ENCODE assay signal across 8 cellular contexts in genomic region chr6:31651602-31652191, GRCh38. TPM values are rescaled to one million over a fixed set of nuclear protein-coding genes. Genes with fewer than 3 reads are reported as not detected.
DNase-seq lines count a peak whose midpoint lies in the region; ATAC-seq and TF ChIP-seq lines count a peak whose summit lies in the region.

No MANE protein-coding gene starts in this region.

- peak; percentile 26 for ATAC-seq in GM19455 (IDR thresholded peaks at IDR 0.05; ENCODE audit: unreplicated experiment)
- ATAC-seq in HG03460 (IDR thresholded peaks at IDR 0.05; ENCODE audit: unreplicated experiment): peak; percentile 29

- WGBS in smooth muscle cell (ENCODE audit: low lambda C conversion rate): 6% methylated on average over 28 of the region's 29 CpGs

- TF ChIP-seq CTCF in OCI-LY3 (IDR thresholded peaks at IDR 0.05; ENCODE audit: low read depth, low read length): no peak
- no peak for TF ChIP-seq CTCF in breast epithelium (IDR thresholded peaks at IDR 0.05)
- TF ChIP-seq CTCF in smooth muscle cell (IDR thresholded peaks at IDR 0.05; ENCODE audit: borderline replicate concordance, insufficient read depth, poor library complexity, severe bottlenecking): no peak

- peak; percentile 67 for DNase-seq in DMS79 (lab: John Stamatoyannopoulos, UW)
- DNase-seq in breast epithelium (ENCODE audit: low spot score in 2 of 2): peak in 1 of 2 donors; percentile 83
- DNase-seq in iris pigment epithelial cell (ENCODE audit: low read depth): peak; percentile 79
- no peak for DNase-seq in smooth muscle cell (lab: John Stamatoyannopoulos, UW; ENCODE audit: unreplicated experiment)
- no peak for DNase-seq in T-helper 9 cell

- peak overlapping the region; percentile 91 for H3K27ac ChIP-seq in OCI-LY3 (ENCODE audit: low read length)
- H3K27ac ChIP-seq in breast epithelium: peak overlapping the region; percentile 97 to 99
- H3K27ac ChIP-seq in smooth muscle cell (ENCODE audit: low read depth): peak overlapping the region; percentile 99

- no peak for TF ChIP-seq POLR2A in breast epithelium (IDR thresholded peaks at IDR 0.05)

- H3K4me1 ChIP-seq in OCI-LY3 (ENCODE audit: low read length): peaks cover 8% of the 10 kb centered on the region
- H3K4me1 ChIP-seq in breast epithelium: peaks cover 0 to 7% of the 10 kb centered on the region in 2 donors
- peaks cover 10% of the 10 kb centered on the region for H3K4me1 ChIP-seq in smooth muscle cell (ENCODE audit: low read depth)

- peaks cover 2% of the 10 kb centered on the region; the same call in 1 of the 2 replicates for H4K20me1 ChIP-seq in OCI-LY3 (ENCODE audit: insufficient read depth, low read length)
- H4K20me1 ChIP-seq in smooth muscle cell (ENCODE audit: low read depth): peaks cover 4% of the 10 kb centered on the region

- H3K4me3 ChIP-seq in OCI-LY3 (ENCODE audit: low read length) (peak overlapping the region; percentile 96), breast epithelium (peak overlapping the region; percentile 59 to 85 (median 74)), smooth muscle cell (peak overlapping the region; percentile 94)

- H3K36me3 ChIP-seq in OCI-LY3 (replicated peaks; ENCODE audit: low read depth, low read length) (peaks cover 10% of the 10 kb centered on the region), breast epithelium (peaks cover 12% of the 10 kb centered on the region), smooth muscle cell (ENCODE audit: low read depth) (no peaks in the 10 kb centered on the region)

- H3K9me3 ChIP-seq in OCI-LY3 (ENCODE audit: insufficient read depth, low read length) (no peaks in the 10 kb centered on the region), breast epithelium (no peaks in the 10 kb centered on the region), smooth muscle cell (replicated peaks; ENCODE audit: low read depth) (no peaks in the 10 kb centered on the region)

- H3K9ac ChIP-seq in OCI-LY3 (ENCODE audit: low read length) (peak overlapping the region; percentile 94), smooth muscle cell (ENCODE audit: low read depth) (peak overlapping the region; percentile 99)

- H2AFZ ChIP-seq in OCI-LY3 (ENCODE audit: low read depth, low read length) (0 out of 2 replicates have a peak overlapping the region, but pooled peaks have one; percentile 41), smooth muscle cell (ENCODE audit: low read depth) (no peak overlapping the region)

- H3K79me2 ChIP-seq in OCI-LY3 (ENCODE audit: low read length) (peaks cover 39% of the 10 kb centered on the region), smooth muscle cell (ENCODE audit: low read depth) (peaks cover 56% of the 10 kb centered on the region)

- peak overlapping the region; percentile 87 for H3K4me2 ChIP-seq in OCI-LY3 (ENCODE audit: low read length)
- peak overlapping the region; percentile 88 for H3K4me2 ChIP-seq in smooth muscle cell

- intact Hi-C loops in breast epithelium (cut with DNase I; ENCODE audit: low total_unique reads): loop anchor here (10.0 kb wide), 1 partner anchor 183 kb away; no protein-coding TSS in a partner anchor

- no peaks in the 10 kb centered on the region for H3K27me3 ChIP-seq in OCI-LY3 (ENCODE audit: low read depth, low read length)
- no peaks in the 10 kb centered on the region for H3K27me3 ChIP-seq in breast epithelium
- H3K27me3 ChIP-seq in smooth muscle cell (ENCODE audit: low read depth): no peaks in the 10 kb centered on the region

- peaks cover 14% of the 10 kb centered on the region for H3F3A ChIP-seq in smooth muscle cell (ENCODE audit: low read depth)

RNA-seq across cellular contexts. Expression of gene BAG6, which starts 0.8 kb away (rescaled TPM):
- total RNA-seq in breast epithelium: 100 to 1,000 TPM; 154 to 170 (median 157) TPM
- 75.9 and 123 TPM in 2 replicates for total RNA-seq in smooth muscle cell
- polyA plus RNA-seq in smooth muscle cell: 74.8 and 85.8 TPM in 2 replicates

RNA-seq across cellular contexts. Expression of gene APOM, which starts 4.0 kb away (rescaled TPM):
- total RNA-seq in breast epithelium: 1 to 10 TPM; 1.3 to 4.8 (median 4.6) TPM
- total RNA-seq in smooth muscle cell: 2.3 and 2.7 TPM in 2 replicates
- 1.1 and 2.7 TPM in 2 replicates for polyA plus RNA-seq in smooth muscle cell

RNA-seq across cellular contexts. Expression of gene C6orf47, which starts 8.9 kb away (rescaled TPM):
- total RNA-seq in breast epithelium (10 to 100 TPM; 20.3 to 27.4 (median 24.8) TPM), smooth muscle cell (7.1 and 8.9 TPM in 2 replicates)
- 15.5 and 20.1 TPM in 2 replicates for polyA plus RNA-seq in smooth muscle cell

RNA-seq across cellular contexts. Expression of gene GPANK1, which starts 13.1 kb away (rescaled TPM):
- total RNA-seq in breast epithelium (10 to 100 TPM; 16.2 to 22.2 (median 20.0) TPM), smooth muscle cell (12.5 and 17.2 TPM in 2 replicates)
- polyA plus RNA-seq in smooth muscle cell: 19.6 and 20.1 TPM in 2 replicates

RNA-seq across cellular contexts. Expression of gene CSNK2B, which starts 14.2 kb away (rescaled TPM):
- total RNA-seq in breast epithelium (100 to 1,000 TPM; 135 to 180 (median 178) TPM), smooth muscle cell (228 and 313 TPM in 2 replicates)
- polyA plus RNA-seq in smooth muscle cell: 195 and 226 TPM in 2 replicates

Comparison
In these comparisons a context has a peak if more than half of its experiments do, and no peak if none do; other contexts are left out.
1. DNase-seq: peak in DMS79 (single experiment) and iris pigment epithelial cell (single experiment); none in smooth muscle cell (single experiment) and T-helper 9 cell (single experiment).
2. Peak in every context shown above with its lines, with median percentiles within 50 percentile points of each other: H3K27ac ChIP-seq and H3K4me3 ChIP-seq.